Comparison of ENCODE assay signal across 28 cellular contexts in genomic region chr9:132099741-132100407, GRCh38. TPM values are rescaled to one million over a fixed set of nuclear protein-coding genes. Genes with fewer than 3 reads are reported as not detected.
DNase-seq lines count a peak whose midpoint lies in the region; ATAC-seq and TF ChIP-seq lines count a peak whose summit lies in the region.
"Had no signal": no experiment of that assay in that cellular context is flagged by ENCODE, and none has a peak within 500 bp of the region (broad histone marks: within the 10 kb centered on the region; RNA-seq: fewer than 3 reads in every experiment).

No MANE protein-coding gene starts in this region.

- H3K36me3 Mint-ChIP-seq in activated T-cell treated with anti-CD3 and anti-CD28 coated beads, Interleukin-2, amount 50 U/mL, for 72 hours (ENCODE audit: insufficient read depth in 2 of 2): peaks cover 0 to 4% of the 10 kb centered on the region in 2 donors
- H3K36me3 Mint-ChIP-seq in activated T-cell treated with anti-CD3 and anti-CD28 coated beads, Interleukin-2, amount 50 U/mL, for 24 hours (ENCODE audit: low read depth): no peaks in the 10 kb centered on the region
- H3K36me3 Mint-ChIP-seq in stimulated activated effector memory CD8-positive, alpha-beta T cell treated with anti-CD3 and anti-CD28 coated beads, Interleukin-12 subunit alpha, Interleukin-12 subunit beta, amount 100 ng/mL, for 72 hours: no peaks in the 10 kb centered on the region

- H3K27ac ChIP-seq in WERI-Rb-1: peak overlapping the region; percentile 33; the same call in 1 of the 2 replicates
- H3K27ac ChIP-seq: A549, body of pancreas, esophagus squamous epithelium, lower lobe of right lung, right lobe of liver, thyroid gland, uterus had no signal

- DNase-seq in activated T-cell treated with anti-CD3 and anti-CD28 coated beads, Interleukin-2, amount 50 U/mL, for 72 hours: no peak
- DNase-seq in activated T-cell treated with anti-CD3 and anti-CD28 coated beads, Interleukin-2, amount 50 U/mL, for 24 hours: no peak
- DNase-seq in LHCN-M2 (ENCODE audit: low read depth) (peak; percentile 81), WERI-Rb-1 (peak; percentile 77), GM13976 (ENCODE audit: low spot score) (no peak), MV-4-11 (lab: John Stamatoyannopoulos, UW) (no peak), HuH-7 (ENCODE audit: low spot score) (no peak)
- DNase-seq in stimulated activated effector memory CD8-positive, alpha-beta T cell treated with anti-CD3 and anti-CD28 coated beads, Interleukin-12 subunit alpha, Interleukin-12 subunit beta, amount 100 ng/mL, for 72 hours (ENCODE audit: low spot score in 2 of 2): no peak
- DNase-seq: activated CD4-positive, alpha-beta T cell treated with anti-CD3 and anti-CD28 coated beads for 4 hours; activated gamma-delta T cell treated with Interleukin-2 at 50 U/mL for 16 hours; body of pancreas; cerebellar nuclear complex; dermis blood vessel endothelial cell; DND-41; esophagus squamous epithelium; foreskin melanocyte; kidney glomerular epithelial cell; lower lobe of right lung; naive thymus-derived CD4-positive, alpha-beta T cell; NCI-H1092; NCI-H187; NCI-H446 treated with DMSO at 0.1 percent for 48 hours; right lobe of liver; stimulated activated CD8-positive, alpha-beta memory T cell treated with anti-CD3 and anti-CD28 coated beads, Interleukin-4, amount 100 ng/mL, for 48 hours; thyroid gland; uterus had no signal

- no peaks in the 10 kb centered on the region for H3K27me3 ChIP-seq in WERI-Rb-1 (ENCODE audit: insufficient read depth, low read depth, severe bottlenecking)
- H3K27me3 ChIP-seq: body of pancreas, right lobe of liver, thyroid gland, uterus had no signal

- H3K4me1 Mint-ChIP-seq in activated T-cell treated with anti-CD3 and anti-CD28 coated beads, Interleukin-2, amount 50 U/mL, for 72 hours (ENCODE audit: low read depth): no peaks in the 10 kb centered on the region
- H3K4me1 Mint-ChIP-seq in activated T-cell treated with anti-CD3 and anti-CD28 coated beads, Interleukin-2, amount 50 U/mL, for 24 hours (ENCODE audit: low read depth): peaks cover 5% of the 10 kb centered on the region
- no peaks in the 10 kb centered on the region for H3K4me1 Mint-ChIP-seq in stimulated activated effector memory CD8-positive, alpha-beta T cell treated with anti-CD3 and anti-CD28 coated beads, Interleukin-12 subunit alpha, Interleukin-12 subunit beta, amount 100 ng/mL, for 72 hours
- H3K4me1 Mint-ChIP-seq: naive thymus-derived CD4-positive, alpha-beta T cell had no signal

- H3K36me3 ChIP-seq in WERI-Rb-1: no peaks in the 10 kb centered on the region
- H3K36me3 ChIP-seq: esophagus squamous epithelium, lower lobe of right lung, right lobe of liver, thyroid gland, uterus had no signal

- no peak overlapping the region for H3K4me3 Mint-ChIP-seq in activated T-cell treated with anti-CD3 and anti-CD28 coated beads, Interleukin-2, amount 50 U/mL, for 72 hours
- H3K4me3 Mint-ChIP-seq in activated T-cell treated with anti-CD3 and anti-CD28 coated beads, Interleukin-2, amount 50 U/mL, for 24 hours: no peak overlapping the region
- no peak overlapping the region for H3K4me3 Mint-ChIP-seq in stimulated activated effector memory CD8-positive, alpha-beta T cell treated with anti-CD3 and anti-CD28 coated beads, Interleukin-12 subunit alpha, Interleukin-12 subunit beta, amount 100 ng/mL, for 72 hours
- H3K4me3 Mint-ChIP-seq: naive thymus-derived CD4-positive, alpha-beta T cell; T-helper 2 cell treated with Interferon-gamma antibody and Interleukin-4, amounts not matched to agents 5 μg/mL and 100 μg/mL, for 36 hours had no signal

- H3K9me3 ChIP-seq in WERI-Rb-1 (ENCODE audit: severe bottlenecking): no peaks in the 10 kb centered on the region
- H3K9me3 ChIP-seq: A549, body of pancreas, esophagus squamous epithelium, lower lobe of right lung, right lobe of liver, thyroid gland had no signal

- in situ Hi-C loops in GM13976 (cut with MboI; ENCODE audit: low sequenced_read_pairs, unreplicated experiment): no loop called here

- no peak overlapping the region for H3K27ac Mint-ChIP-seq in activated T-cell treated with anti-CD3 and anti-CD28 coated beads, Interleukin-2, amount 50 U/mL, for 72 hours
- H3K27ac Mint-ChIP-seq in activated T-cell treated with anti-CD3 and anti-CD28 coated beads, Interleukin-2, amount 50 U/mL, for 24 hours: no peak overlapping the region
- no peak overlapping the region for H3K27ac Mint-ChIP-seq in stimulated activated effector memory CD8-positive, alpha-beta T cell treated with anti-CD3 and anti-CD28 coated beads, Interleukin-12 subunit alpha, Interleukin-12 subunit beta, amount 100 ng/mL, for 72 hours
- H3K27ac Mint-ChIP-seq: naive thymus-derived CD4-positive, alpha-beta T cell; T-helper 2 cell treated with Interferon-gamma antibody and Interleukin-4, amounts not matched to agents 5 μg/mL and 100 μg/mL, for 36 hours had no signal

- H3K4me3 ChIP-seq in WERI-Rb-1 (ENCODE audit: low read depth, low read length): no peak overlapping the region
- H3K4me3 ChIP-seq: A549, body of pancreas, esophagus squamous epithelium, lower lobe of right lung, right lobe of liver, thyroid gland, uterus had no signal

- ATAC-seq in activated T-cell treated with anti-CD3 and anti-CD28 coated beads, Interleukin-2, amount 50 U/mL, for 72 hours (replicated peaks in 1 of 2): peak; percentile 36 to 60
- peak; percentile 67 for ATAC-seq in stimulated activated effector memory CD8-positive, alpha-beta T cell treated with anti-CD3 and anti-CD28 coated beads, Interleukin-12 subunit alpha, Interleukin-12 subunit beta, amount 100 ng/mL, for 72 hours
- ATAC-seq: A549; body of pancreas; lower lobe of right lung; naive thymus-derived CD4-positive, alpha-beta T cell; right lobe of liver had no signal

- H3K27me3 Mint-ChIP-seq in activated T-cell treated with anti-CD3 and anti-CD28 coated beads, Interleukin-2, amount 50 U/mL, for 72 hours (ENCODE audit: low read depth): peaks cover 46% of the 10 kb centered on the region
- H3K27me3 Mint-ChIP-seq in activated T-cell treated with anti-CD3 and anti-CD28 coated beads, Interleukin-2, amount 50 U/mL, for 24 hours: peaks cover 63% of the 10 kb centered on the region

- H3K9me3 Mint-ChIP-seq in activated T-cell treated with anti-CD3 and anti-CD28 coated beads, Interleukin-2, amount 50 U/mL, for 72 hours: no peaks in the 10 kb centered on the region
- H3K9me3 Mint-ChIP-seq in activated T-cell treated with anti-CD3 and anti-CD28 coated beads, Interleukin-2, amount 50 U/mL, for 24 hours: peaks cover 2% of the 10 kb centered on the region
- no peaks in the 10 kb centered on the region for H3K9me3 Mint-ChIP-seq in stimulated activated effector memory CD8-positive, alpha-beta T cell treated with anti-CD3 and anti-CD28 coated beads, Interleukin-12 subunit alpha, Interleukin-12 subunit beta, amount 100 ng/mL, for 72 hours
- H3K9me3 Mint-ChIP-seq: T-helper 2 cell treated with Interferon-gamma antibody and Interleukin-4, amounts not matched to agents 5 μg/mL and 100 μg/mL, for 36 hours had no signal

- TF ChIP-seq CTCF in WERI-Rb-1 (IDR thresholded peaks at IDR 0.05; ENCODE audit: low read depth, low read length) (no peak), GM13976 (IDR thresholded peaks at IDR 0.05; ENCODE audit: borderline replicate concordance, control extremely low read depth, extremely low read depth, insufficient read depth, missing control alignments) (no peak)

RNA-seq across cellular contexts. Expression of gene MED27, which starts 20.2 kb away (rescaled TPM):
- total RNA-seq in activated T-cell treated with anti-CD3 and anti-CD28 coated beads, Interleukin-2, amount 50 U/mL, for 72 hours: 10 to 100 TPM; 29.0 to 30.5 TPM
- 34.9 and 49.6 TPM in 2 replicates for total RNA-seq in LHCN-M2 (2014; rRNA removed)
- 48.4 TPM for polyA plus RNA-seq in LHCN-M2 (2012)

Comparison
In these comparisons a context has a peak if more than half of its experiments do, and no peak if none do; other contexts are left out.
1. DNase-seq: peak in LHCN-M2 (single experiment) and WERI-Rb-1 (single experiment); none in activated T-cell treated with anti-CD3 and anti-CD28 coated beads, Interleukin-2, amount 50 U/mL, for 72 hours (0 of 2), activated T-cell treated with anti-CD3 and anti-CD28 coated beads, Interleukin-2, amount 50 U/mL, for 24 hours (single experiment), stimulated activated effector memory CD8-positive, alpha-beta T cell treated with anti-CD3 and anti-CD28 coated beads, Interleukin-12 subunit alpha, Interleukin-12 subunit beta, amount 100 ng/mL, for 72 hours (0 of 2), GM13976 (single experiment), MV-4-11 (single experiment) and HuH-7 (single experiment).